Comparison of ENCODE assay signal across 9 cellular contexts in the genomic region with DNA sequence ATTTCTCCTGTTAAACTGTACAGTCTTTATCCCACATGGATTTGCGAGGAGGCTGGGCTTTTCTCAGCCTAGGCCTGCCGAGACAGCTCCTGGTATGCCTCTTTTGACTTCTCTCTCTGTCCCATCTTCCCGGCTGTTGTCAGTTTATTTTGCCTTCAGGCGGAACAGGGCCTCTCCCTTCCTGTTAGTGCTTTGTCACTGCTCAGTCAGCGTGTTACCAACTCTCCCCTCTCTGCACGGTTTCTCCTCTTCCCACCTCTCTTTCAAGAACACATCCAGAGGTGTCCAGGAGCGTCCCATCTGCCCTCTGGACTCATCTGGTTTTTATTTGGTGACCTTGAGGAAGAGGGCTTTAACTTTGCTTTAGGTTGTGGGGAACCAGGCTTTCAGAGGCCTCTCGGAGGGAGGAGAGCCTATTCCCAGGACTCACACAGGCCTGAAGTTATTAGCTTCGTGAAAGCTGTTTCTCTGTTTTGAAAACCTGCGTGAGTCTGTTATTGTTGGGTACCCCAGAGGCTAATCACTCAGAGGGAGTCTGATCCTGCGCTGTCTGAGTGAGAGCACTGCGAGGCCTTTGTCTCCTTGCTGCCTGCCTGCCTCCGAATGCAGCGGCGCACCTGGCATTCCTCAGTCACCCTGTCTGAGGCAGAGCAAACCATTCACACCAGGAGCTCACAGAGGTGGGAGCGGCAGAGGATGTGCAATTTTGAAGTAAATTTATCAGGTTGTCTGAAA.
DNase-seq lines count a peak whose midpoint lies in the region; TF ChIP-seq lines count a peak whose summit lies in the region.
"Had no signal": no experiment of that assay in that cellular context is flagged by ENCODE, and none has a peak within 500 bp of the region (broad histone marks: within the 10 kb centered on the region; RNA-seq: fewer than 3 reads in every experiment).

No MANE protein-coding gene starts in this region.

- H3K9ac ChIP-seq in iPS-18a (ENCODE audit: low read length) = no peak overlapping the region

- no peak for TF ChIP-seq POLR2A in thyroid gland (IDR thresholded peaks at IDR 0.05)

- no peaks in the 10 kb centered on the region for H3K27me3 ChIP-seq in brain microvascular endothelial cell (replicated peaks)
- H3K27me3 ChIP-seq in iPS-18a (ENCODE audit: control insufficient read depth, insufficient read depth, low read length) = no peaks in the 10 kb centered on the region
- H3K27me3 ChIP-seq in thyroid gland = no peaks in the 10 kb centered on the region

- TF ChIP-seq CTCF in brain microvascular endothelial cell (IDR thresholded peaks at IDR 0.05; ENCODE audit: low read depth, low read length, missing control alignments) (no peak), thyroid gland (IDR thresholded peaks at IDR 0.05) (no peak)

- H3K27ac ChIP-seq in brain microvascular endothelial cell (no peak overlapping the region), iPS-18a (ENCODE audit: low read length) (peak overlapping the region; percentile 26), thyroid gland (peak overlapping the region; percentile 43 to 51 (median 44))
- H3K27ac ChIP-seq: WERI-Rb-1 had no signal

- 73% methylated on average over 16 of the region's 16 CpGs for WGBS in thyroid gland, 2 donors

- in situ Hi-C loops in brain microvascular endothelial cell (cut with HindIII; ENCODE audit: low pct_ligation_motif_present, low sequenced_read_pairs) = no loop called here

- H3K9me3 ChIP-seq in iPS-18a (ENCODE audit: control insufficient read depth, low read depth, low read length) (peaks cover 6% of the 10 kb centered on the region), thyroid gland (no peaks in the 10 kb centered on the region)

- peaks cover 16% of the 10 kb centered on the region for H3K4me1 ChIP-seq in iPS-18a (ENCODE audit: control insufficient read depth, low read depth, low read length)
- no peaks in the 10 kb centered on the region for H3K4me1 ChIP-seq in thyroid gland

- DNase-seq in NCI-H146 (lab: John Stamatoyannopoulos, UW) (peak; percentile 94), brain microvascular endothelial cell (peak; percentile 5), thyroid gland (no peak), mucosa of gallbladder (ENCODE audit: low spot score) (no peak), KG1 (lab: John Stamatoyannopoulos, UW) (no peak), A172 (ENCODE audit: low spot score) (no peak)
- DNase-seq: naive B cell, WERI-Rb-1 had no signal

- intact Hi-C loops in thyroid gland (cut with DNase I) = no loop called here

- H3K36me3 ChIP-seq in brain microvascular endothelial cell (replicated peaks) (no peaks in the 10 kb centered on the region), iPS-18a (ENCODE audit: control insufficient read depth, low read depth, low read length) (no peaks in the 10 kb centered on the region), thyroid gland (no peaks in the 10 kb centered on the region)
- H3K36me3 ChIP-seq: WERI-Rb-1 had no signal

- H3K4me3 ChIP-seq in brain microvascular endothelial cell (ENCODE audit: low read depth, low read length) = no peak overlapping the region
- H3K4me3 ChIP-seq in iPS-18a (ENCODE audit: low read length) = no peak overlapping the region
- H3K4me3 ChIP-seq in thyroid gland (replicated peaks in 1 of 3) = no peak overlapping the region

Comparison
In these comparisons a context has a peak if more than half of its experiments do, and no peak if none do; other contexts are left out.
1. DNase-seq: peak in NCI-H146 (single experiment) and brain microvascular endothelial cell (single experiment); none in thyroid gland (0 of 2), mucosa of gallbladder (single experiment), KG1 (single experiment) and A172 (single experiment).